In the genomic region with DNA sequence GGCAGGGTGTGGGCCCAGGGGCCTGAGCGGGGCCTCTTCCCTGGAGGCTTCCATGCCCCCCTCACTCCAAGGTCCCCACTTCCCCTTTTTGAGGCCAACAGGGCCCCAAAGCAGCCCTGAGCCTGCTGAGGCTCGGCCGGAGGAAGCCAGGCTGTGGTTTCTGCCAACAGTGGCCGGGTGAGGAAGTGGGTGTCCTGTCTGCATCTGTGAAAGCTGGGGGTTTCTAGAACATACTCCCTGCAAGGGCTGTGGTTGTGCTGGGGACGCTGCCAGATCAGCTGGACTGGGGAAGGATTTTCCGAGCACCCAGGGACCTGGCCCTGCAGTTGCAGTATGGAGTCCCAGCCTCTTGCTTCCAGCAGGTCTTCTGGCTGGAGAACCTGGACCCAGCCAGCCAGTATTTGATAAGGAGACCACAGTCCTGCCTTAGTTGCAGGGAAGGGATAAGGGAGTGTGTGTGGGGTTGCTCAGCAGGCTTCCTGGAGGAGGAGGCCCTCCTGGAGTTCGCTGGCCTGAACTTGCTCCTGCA, we compare ENCODE assay signal across 9 cellular contexts. TPM values are rescaled to one million over a fixed set of nuclear protein-coding genes. Genes with fewer than 3 reads are reported as not detected.
DNase-seq lines count a peak whose midpoint lies in the region; ATAC-seq and TF ChIP-seq lines count a peak whose summit lies in the region.
"Had no signal": no experiment of that assay in that cellular context is flagged by ENCODE, and none has a peak within 500 bp of the region (broad histone marks: within the 10 kb centered on the region; RNA-seq: fewer than 3 reads in every experiment).

No MANE protein-coding gene starts in this region.

- CTCF ChIA-PET in MCF 10A (lab: Yijun Ruan, JAX) = interaction anchor here (0.6 to 1.3 kb wide), 3 partner anchors 17 to 191 kb away, joined by 3 to 4 read pairs (median 3); no protein-coding TSS in a partner anchor

- H3K4me3 Mint-ChIP-seq in immature natural killer cell (peak overlapping the region; percentile 86 to 93 (median 89)), MCF 10A (ENCODE audit: unreplicated experiment) (no peak overlapping the region)

- H3K36me3 Mint-ChIP-seq in immature natural killer cell (peaks cover 4 to 13% (median 12%) of the 10 kb centered on the region in 3 donors), MCF 10A (ENCODE audit: insufficient read depth, unreplicated experiment) (no peaks in the 10 kb centered on the region)

- peak; percentile 88 for ATAC-seq in GM21825 (IDR thresholded peaks at IDR 0.05; ENCODE audit: unreplicated experiment)
- ATAC-seq: HCT116 had no signal

- peak overlapping the region; percentile 1; the same call in 1 of the 2 replicates for H3K4me3 ChIP-seq in GM12864 (ENCODE audit: low read depth, low read length)

- POLR2A ChIA-PET in MCF 10A (lab: Yijun Ruan, JAX) = no interaction called here

- TF ChIP-seq CTCF in GM12864 (IDR thresholded peaks at IDR 0.05; ENCODE audit: low read depth, low read length, missing control alignments) (no peak), MCF 10A (IDR thresholded peaks at IDR 0.05; ENCODE audit: unreplicated experiment) (no peak)

- no TSS peak for BruUV-seq in MCF 10A (replicated peaks; lab: Mats Ljungman, UMichigan)

- H3K27ac Mint-ChIP-seq in immature natural killer cell (peak overlapping the region; percentile 92 to 99 (median 98)), MCF 10A (ENCODE audit: low read depth, unreplicated experiment) (no peak overlapping the region)

- no peaks in the 10 kb centered on the region for H3K9me3 Mint-ChIP-seq in immature natural killer cell
- H3K9me3 Mint-ChIP-seq in MCF 10A (ENCODE audit: unreplicated experiment) = no peaks in the 10 kb centered on the region

- peaks cover 98 to 99% of the 10 kb centered on the region in 2 donors for H3K4me1 Mint-ChIP-seq in immature natural killer cell
- H3K4me1 Mint-ChIP-seq in MCF 10A (ENCODE audit: insufficient read depth, unreplicated experiment) = no peaks in the 10 kb centered on the region

- DNase-seq in GM12864 (ENCODE audit: low read depth) (peak; percentile 82), MV-4-11 (lab: John Stamatoyannopoulos, UW) (peak; percentile 99), immature natural killer cell (peak; percentile 89 to 90 (median 89)), MCF 10A (ENCODE audit: unreplicated experiment) (no peak), HuH-7 (ENCODE audit: low spot score) (no peak)
- peak; percentile 55 for DNase-seq in activated effector memory CD4-positive, alpha-beta T cell treated with Interleukin-2 at 50 U/mL for 16 hours
- peak in 4 of 6 experiments; percentile 10 to 29 (median 23) for DNase-seq in stimulated activated naive CD4-positive, alpha-beta T cell (lab: John Stamatoyannopoulos, UW)

- intact Hi-C loops in MCF 10A (cut with micrococcal nuclease) = no loop called here

- H3K27me3 Mint-ChIP-seq in immature natural killer cell (ENCODE audit: low read depth in 3 of 3) (peaks cover 6 to 10% (median 8%) of the 10 kb centered on the region in 3 donors), MCF 10A (ENCODE audit: insufficient read depth, unreplicated experiment) (no peaks in the 10 kb centered on the region)

RNA-seq across cellular contexts. Expression of gene ADCY7, which starts 15.7 kb away (rescaled TPM):
- 100 to 1,000 TPM in 2 of 3 donors, 10 to 100 TPM in 1; 97.6 to 209 (median 108) TPM for polyA plus RNA-seq in immature natural killer cell
- 32.9 and 61.5 TPM in 2 replicates for total RNA-seq in MCF 10A (2022)

Comparison
In these comparisons a context has a peak if more than half of its experiments do, and no peak if none do; other contexts are left out.
1. DNase-seq: peak in GM12864 (single experiment), MV-4-11 (single experiment), activated effector memory CD4-positive, alpha-beta T cell treated with Interleukin-2 at 50 U/mL for 16 hours (single experiment), immature natural killer cell (3 of 3) and stimulated activated naive CD4-positive, alpha-beta T cell (4 of 6); none in MCF 10A (single experiment) and HuH-7 (single experiment).